Comparison of ENCODE assay signal across 8 cellular contexts in genomic region chr4:24470681-24471622, GRCh38.
DNase-seq lines count a peak whose midpoint lies in the region; ATAC-seq and TF ChIP-seq lines count a peak whose summit lies in the region.

No MANE protein-coding gene starts in this region.

- peak overlapping the region; percentile 99 for H3K4me2 ChIP-seq in mesenchymal stem cell (ENCODE audit: low read length, poor library complexity, severe bottlenecking)

- H2BK120ac ChIP-seq in mesenchymal stem cell (ENCODE audit: low read depth, low read length), result no peak overlapping the region

- peaks cover 23 to 45% (median 32%) of the 10 kb centered on the region in 4 donors for H3K4me1 Mint-ChIP-seq in CD4-positive, alpha-beta memory T cell
- peaks cover 60% of the 10 kb centered on the region for H3K4me1 Mint-ChIP-seq in WTC11

- H4K91ac ChIP-seq in mesenchymal stem cell (ENCODE audit: low read length), result no peak overlapping the region

- peaks cover 0 to 9% of the 10 kb centered on the region in 2 donors for H3K36me3 Mint-ChIP-seq in CD4-positive, alpha-beta memory T cell
- no peaks in the 10 kb centered on the region for H3K36me3 Mint-ChIP-seq in WTC11

- peak overlapping the region; percentile 83 for H3K9ac ChIP-seq in mesenchymal stem cell (ENCODE audit: low read length)
- peak overlapping the region; percentile 21 to 49 for H3K9ac ChIP-seq in stomach smooth muscle (ENCODE audit: low read length in 2 of 2)

- no peak for TF ChIP-seq CTCF in WTC11 (IDR thresholded peaks at IDR 0.05)

- H3K9me3 Mint-ChIP-seq in CD4-positive, alpha-beta memory T cell, result peaks cover 0 to 5% (median 0%) of the 10 kb centered on the region in 8 donors
- no peaks in the 10 kb centered on the region for H3K9me3 Mint-ChIP-seq in WTC11

- no peak overlapping the region for H3K4ac ChIP-seq in mesenchymal stem cell (ENCODE audit: low read depth in 1 of 2, low read length in 2 of 2)

- WGBS in ectodermal cell, 2 experiments, result 0% methylated on average over 90 of the region's 90 CpGs
- WGBS in mesenchymal stem cell, result under 1% methylated on average over 68 of the region's 90 CpGs

- H3K36me3 ChIP-seq in CD4-positive, alpha-beta memory T cell (ENCODE audit: insufficient read depth, low read length), result no peaks in the 10 kb centered on the region
- H3K36me3 ChIP-seq in ectodermal cell (ENCODE audit: control insufficient read depth, insufficient read depth, low read length), result no peaks in the 10 kb centered on the region
- no peaks in the 10 kb centered on the region for H3K36me3 ChIP-seq in mesenchymal stem cell (ENCODE audit: control insufficient read depth in 1 of 2, insufficient read depth in 2 of 2, low read depth in 1 of 2, low read length in 2 of 2)
- H3K36me3 ChIP-seq in stomach smooth muscle (ENCODE audit: control insufficient read depth in 2 of 2, insufficient read depth in 2 of 2, low read length in 2 of 2), result no peaks in the 10 kb centered on the region

- H3K4me1 ChIP-seq in CD4-positive, alpha-beta memory T cell (ENCODE audit: insufficient read depth, low read length), result peaks cover 25% of the 10 kb centered on the region
- H3K4me1 ChIP-seq in ectodermal cell (ENCODE audit: control insufficient read depth, insufficient read depth, low read length) (peaks cover 11% of the 10 kb centered on the region), mesenchymal stem cell (ENCODE audit: control insufficient read depth, insufficient read depth, low read depth, low read length) (peaks cover 23% of the 10 kb centered on the region), stomach smooth muscle (ENCODE audit: control insufficient read depth, insufficient read depth, low read length) (peaks cover 29% of the 10 kb centered on the region)

- peaks cover 13% of the 10 kb centered on the region for H3K27me3 ChIP-seq in CD4-positive, alpha-beta memory T cell (ENCODE audit: insufficient read depth, low read length)
- peaks cover 49% of the 10 kb centered on the region for H3K27me3 ChIP-seq in ectodermal cell (ENCODE audit: control insufficient read depth, insufficient read depth, low read length, poor library complexity, severe bottlenecking)
- H3K27me3 ChIP-seq in mesenchymal stem cell (ENCODE audit: control insufficient read depth in 1 of 2, insufficient read depth in 1 of 2, low read length in 2 of 2), result peaks cover 0 to 24% of the 10 kb centered on the region in 2 experiments
- peaks cover 0 to 2% of the 10 kb centered on the region in 2 donors for H3K27me3 ChIP-seq in stomach smooth muscle (ENCODE audit: control insufficient read depth in 1 of 2, insufficient read depth in 2 of 2, low read length in 2 of 2)

- intact Hi-C loops in CD4-positive, alpha-beta memory T cell (cut with micrococcal nuclease), result no loop called here

- no peak overlapping the region for H2AK5ac ChIP-seq in mesenchymal stem cell (ENCODE audit: low read length, severe bottlenecking)

- H3K27me3 Mint-ChIP-seq in CD4-positive, alpha-beta memory T cell, result peaks cover 38 to 45% of the 10 kb centered on the region in 2 donors
- peaks cover 35% of the 10 kb centered on the region for H3K27me3 Mint-ChIP-seq in WTC11 (ENCODE audit: low read depth)

- H3K23ac ChIP-seq in mesenchymal stem cell (ENCODE audit: low read length in 2 of 2), result peak overlapping the region in 1 of 2 experiments; percentile 90

- H3K4me3 Mint-ChIP-seq in CD4-positive, alpha-beta memory T cell, result peak overlapping the region; percentile 84 to 97 (median 91)
- peak overlapping the region; percentile 97 for H3K4me3 Mint-ChIP-seq in WTC11

- H3K14ac ChIP-seq in mesenchymal stem cell (ENCODE audit: low read length in 2 of 2), result peak overlapping the region in 1 of 2 experiments; percentile 83

- H3K9me3 ChIP-seq in CD4-positive, alpha-beta memory T cell (ENCODE audit: control insufficient read depth in 1 of 2, low read length in 2 of 2), result no peaks in the 10 kb centered on the region
- H3K9me3 ChIP-seq in ectodermal cell (ENCODE audit: control insufficient read depth, low read length), result no peaks in the 10 kb centered on the region
- H3K9me3 ChIP-seq in mesenchymal stem cell (ENCODE audit: control insufficient read depth, low read length), result no peaks in the 10 kb centered on the region
- H3K9me3 ChIP-seq in stomach smooth muscle (ENCODE audit: control insufficient read depth in 2 of 2, low read length in 2 of 2), result no peaks in the 10 kb centered on the region

- no peak overlapping the region for H2BK15ac ChIP-seq in mesenchymal stem cell (ENCODE audit: low read depth, poor library complexity, severe bottlenecking)

- peak overlapping the region; percentile 64 for H2AFZ ChIP-seq in mesenchymal stem cell (ENCODE audit: low read depth, low read length)

- no peak overlapping the region for H2BK12ac ChIP-seq in mesenchymal stem cell (ENCODE audit: low read length in 2 of 2)

- CTCF ChIA-PET in CD4-positive, alpha-beta memory T cell (lab: Charles Lee; ENCODE audit: partially characterized antibody), result no interaction called here
- CTCF ChIA-PET in WTC11 (lab: Charles Lee), result interaction anchor here (0.7 to 1.8 kb wide), 15 partner anchors 18 to 841 kb away, joined by 3 to 8 read pairs (median 4); partner anchors contain the start of genes DHX15 and ZCCHC4

- H2BK5ac ChIP-seq in mesenchymal stem cell (ENCODE audit: low read depth, low read length, poor library complexity, severe bottlenecking), result no peak overlapping the region

- peak overlapping the region in 2 of 7 donors; percentile 75 to 93 for H3K27ac Mint-ChIP-seq in CD4-positive, alpha-beta memory T cell
- H3K27ac Mint-ChIP-seq in WTC11, result peak overlapping the region; percentile 77; the same call in 1 of the 2 replicates

- peak; percentile 18 to 63 (median 20) for DNase-seq in CD4-positive, alpha-beta memory T cell
- DNase-seq in WTC11 (ENCODE audit: low spot score), result peak; percentile 27
- DNase-seq in mesenchymal stem cell, result peak; percentile 64
- no peak for DNase-seq in NCI-H128 (lab: John Stamatoyannopoulos, UW; ENCODE audit: unreplicated experiment)

- POLR2A ChIA-PET in CD4-positive, alpha-beta memory T cell (lab: Charles Lee; ENCODE audit: partially characterized antibody), result no interaction called here
- POLR2A ChIA-PET in WTC11 (lab: Charles Lee), result interaction anchor here (0.6 to 1.6 kb wide), 6 partner anchors 10 to 841 kb away, joined by 3 to 4 read pairs (median 4); partner anchors contain the start of gene DHX15

- H3K18ac ChIP-seq in mesenchymal stem cell (ENCODE audit: low read depth in 1 of 2, low read length in 2 of 2), result peak overlapping the region in 1 of 2 experiments; percentile 74

- H3K79me1 ChIP-seq in mesenchymal stem cell (replicated peaks; ENCODE audit: low read length, poor library complexity, severe bottlenecking), result no peaks in the 10 kb centered on the region

- H4K8ac ChIP-seq in mesenchymal stem cell (ENCODE audit: low read length), result peak overlapping the region; percentile 76

- H3K27ac ChIP-seq in CD4-positive, alpha-beta memory T cell (ENCODE audit: low read depth, low read length), result no peak overlapping the region
- H3K27ac ChIP-seq in ectodermal cell (ENCODE audit: insufficient read depth, low read depth, low read length, poor library complexity, severe bottlenecking) (no peak overlapping the region), mesenchymal stem cell (ENCODE audit: low read length, poor library complexity, severe bottlenecking) (no peak overlapping the region), stomach smooth muscle (ENCODE audit: low read length) (peak overlapping the region; percentile 49)

- ATAC-seq in HG02798 (IDR thresholded peaks at IDR 0.05; ENCODE audit: poor library complexity, unreplicated experiment) (peak; percentile 32), WTC11 (no peak; the same call in 1 of the 2 replicates), GM18517 (IDR thresholded peaks at IDR 0.05; ENCODE audit: unreplicated experiment) (no peak)

- peak overlapping the region in 1 of 2 donors; percentile 40 for H3K4me3 ChIP-seq in CD4-positive, alpha-beta memory T cell (ENCODE audit: low read length in 2 of 2)
- H3K4me3 ChIP-seq in ectodermal cell (ENCODE audit: insufficient read depth, low read depth, low read length) (peak overlapping the region; percentile 39), mesenchymal stem cell (ENCODE audit: insufficient read depth in 1 of 2, low read depth in 1 of 2, low read length in 2 of 2) (peak overlapping the region; percentile 54 to 79), stomach smooth muscle (ENCODE audit: low read length in 2 of 2) (peak overlapping the region; percentile 77 to 90)

TF ChIP-seq in WTC11, 78 proteins besides CTCF, POLR2A, EP300 and RAD21 (continues in another document):
- TF ChIP-seq ZNF263 (CRISPR knock-in tag; IDR thresholded peaks at IDR 0.05; ENCODE audit: low read depth) (no peak), CREM (CRISPR knock-in tag; IDR thresholded peaks at IDR 0.05) (no peak), ERG (CRISPR knock-in tag; IDR thresholded peaks at IDR 0.05) (no peak), ZNF138 (CRISPR knock-in tag; conservative IDR thresholded peaks at IDR 0.05) (no peak), ZBTB43 (CRISPR knock-in tag; IDR thresholded peaks at IDR 0.05) (peak; percentile 94), CDX4 (CRISPR knock-in tag; IDR thresholded peaks at IDR 0.05; ENCODE audit: borderline replicate concordance) (no peak)
